In the genomic region with DNA sequence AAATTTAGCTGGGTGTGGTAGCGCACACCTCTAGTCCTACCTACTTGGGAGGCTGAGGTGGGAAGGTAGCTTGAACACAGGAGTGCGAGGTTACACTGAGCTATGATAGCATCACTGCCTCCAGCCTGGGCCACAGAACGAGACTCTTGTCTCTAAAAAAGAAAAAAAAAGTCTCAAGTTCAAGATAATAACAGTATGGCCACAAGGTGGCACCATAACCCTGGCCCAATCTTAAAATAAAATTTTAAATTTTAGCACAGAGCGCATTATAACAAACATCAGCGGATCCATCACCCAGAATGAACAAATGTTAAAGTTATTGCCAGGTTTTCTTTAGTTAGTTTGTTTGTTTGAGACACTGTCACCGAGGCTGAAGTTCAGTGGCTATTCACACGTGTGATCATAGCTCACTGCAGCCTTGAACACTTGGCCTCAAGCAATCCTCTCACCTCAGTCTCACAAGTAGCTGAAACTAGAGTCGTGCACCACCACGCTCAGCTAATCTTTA, we compare ENCODE assay signal across 8 cellular contexts. TPM values are rescaled to one million over a fixed set of nuclear protein-coding genes. Genes with fewer than 3 reads are reported as not detected.
DNase-seq lines count a peak whose midpoint lies in the region; ATAC-seq and TF ChIP-seq lines count a peak whose summit lies in the region.

No MANE protein-coding gene starts in this region.

- DNase-seq in BE2C, result no peak
- no peak for DNase-seq in GM13976 (ENCODE audit: low spot score)
- DNase-seq in PC-9, result peak in 1 of 2 experiments; percentile 28
- DNase-seq in breast epithelium (ENCODE audit: low spot score in 2 of 2), result no peak
- peak; percentile 30 for DNase-seq in midbrain (lab: John Stamatoyannopoulos, UW)

- peaks cover 5% of the 10 kb centered on the region; the same call in 1 of the 2 replicates for H3F3A ChIP-seq in PC-9 (ENCODE audit: insufficient read depth, low read depth)

- H3K4me1 ChIP-seq in BE2C, result no peaks in the 10 kb centered on the region
- no peaks in the 10 kb centered on the region for H3K4me1 ChIP-seq in PC-9 (replicated peaks; ENCODE audit: insufficient read depth)
- peaks cover 0 to 5% of the 10 kb centered on the region in 2 donors for H3K4me1 ChIP-seq in breast epithelium

- H3K27me3 ChIP-seq in BE2C, result no peaks in the 10 kb centered on the region
- no peaks in the 10 kb centered on the region for H3K27me3 ChIP-seq in PC-9 (ENCODE audit: insufficient read depth, low read depth)
- peaks cover 12 to 28% of the 10 kb centered on the region in 2 donors for H3K27me3 ChIP-seq in breast epithelium

- no peak overlapping the region for H3K4me2 ChIP-seq in PC-9

- no TSS peak for BruUV-seq in PC-9 (replicated peaks; lab: Mats Ljungman, UMichigan)

- H3K4me3 ChIP-seq in BE2C (ENCODE audit: low read depth, low read length) (no peak overlapping the region), PC-9 (no peak overlapping the region), breast epithelium (no peak overlapping the region)

- in situ Hi-C loops in GM13976 (cut with MboI; ENCODE audit: low sequenced_read_pairs, unreplicated experiment), result loop anchor here (5.0 kb wide), 1 partner anchor 41 kb away; no protein-coding TSS in a partner anchor

- H3K9me2 ChIP-seq in PC-9 (ENCODE audit: insufficient read depth), result no peaks in the 10 kb centered on the region

- intact Hi-C loops in PC-9 (cut with micrococcal nuclease; ENCODE audit: unreplicated experiment), result loop anchor here (2.0 to 5.0 kb wide), 3 partner anchors 43 to 491 kb away; no protein-coding TSS in a partner anchor
- intact Hi-C loops in breast epithelium (cut with DNase I; ENCODE audit: low total_unique reads), result no loop called here

- H3K79me2 ChIP-seq in PC-9 (ENCODE audit: low read depth), result no peaks in the 10 kb centered on the region

- H3K9me3 ChIP-seq in BE2C (no peaks in the 10 kb centered on the region), PC-9 (ENCODE audit: insufficient read depth, low read depth) (no peaks in the 10 kb centered on the region), breast epithelium (no peaks in the 10 kb centered on the region)

- ATAC-seq in GM18861 (IDR thresholded peaks at IDR 0.05; ENCODE audit: unreplicated experiment) (no peak), HG02642 (IDR thresholded peaks at IDR 0.05; ENCODE audit: poor library complexity, unreplicated experiment) (no peak), HG02763 (IDR thresholded peaks at IDR 0.05; ENCODE audit: unreplicated experiment) (no peak)

- H3K36me3 ChIP-seq in BE2C, result no peaks in the 10 kb centered on the region
- no peaks in the 10 kb centered on the region for H3K36me3 ChIP-seq in PC-9 (ENCODE audit: low read depth)
- H3K36me3 ChIP-seq in breast epithelium, result no peaks in the 10 kb centered on the region

- CTCF ChIA-PET in PC-9 (lab: Charles Lee), result interaction anchor here (0.7 to 1.7 kb wide), 3 partner anchors 9 to 43 kb away, joined by 3 to 7 read pairs (median 5); no protein-coding TSS in a partner anchor

- TF ChIP-seq POLR2A in breast epithelium (IDR thresholded peaks at IDR 0.05), result no peak

- no peak overlapping the region for H2AFZ ChIP-seq in PC-9

- H3K27ac ChIP-seq in PC-9, result no peak overlapping the region
- no peak overlapping the region for H3K27ac ChIP-seq in breast epithelium

- POLR2A ChIA-PET in PC-9 (lab: Charles Lee; ENCODE audit: unreplicated experiment), result interaction anchor here (0.6 kb wide), 1 partner anchor 1259 kb away, joined by 9 read pairs; no protein-coding TSS in a partner anchor

- peak; percentile 48 for TF ChIP-seq CTCF in BE2C (IDR thresholded peaks at IDR 0.05; ENCODE audit: low read depth, low read length)
- TF ChIP-seq CTCF in GM13976 (IDR thresholded peaks at IDR 0.05; ENCODE audit: borderline replicate concordance, control extremely low read depth, extremely low read depth, insufficient read depth, missing control alignments), result peak; percentile 45
- TF ChIP-seq CTCF in PC-9 (conservative IDR thresholded peaks at IDR 0.05), result peak; percentile 72
- peak; percentile 42 to 66 (median 48) for TF ChIP-seq CTCF in breast epithelium (IDR thresholded peaks at IDR 0.05)

- no peaks in the 10 kb centered on the region for H4K20me1 ChIP-seq in PC-9 (ENCODE audit: insufficient read depth)

RNA-seq across cellular contexts. Expression of a gene that starts 2.9 kb away (rescaled TPM):
- polyA plus RNA-seq in BE2C (2012; ENCODE audit: insufficient read depth, insufficient read length, low read depth), result not detected
- total RNA-seq in PC-9 (2021) (not detected in 2 replicates), breast epithelium (not detected)

RNA-seq across cellular contexts. Expression of a gene that starts 17.7 kb away (rescaled TPM):
- polyA plus RNA-seq in BE2C (2012; ENCODE audit: insufficient read depth, insufficient read length, low read depth), result 8.0 TPM
- total RNA-seq in PC-9 (2021) (32.5 and 36.9 TPM in 2 replicates), breast epithelium (100 to 1,000 TPM in 1 of 3 donors, 10 to 100 TPM in 2; 33.4 to 111 (median 98.6) TPM)
